In the genomic region with DNA sequence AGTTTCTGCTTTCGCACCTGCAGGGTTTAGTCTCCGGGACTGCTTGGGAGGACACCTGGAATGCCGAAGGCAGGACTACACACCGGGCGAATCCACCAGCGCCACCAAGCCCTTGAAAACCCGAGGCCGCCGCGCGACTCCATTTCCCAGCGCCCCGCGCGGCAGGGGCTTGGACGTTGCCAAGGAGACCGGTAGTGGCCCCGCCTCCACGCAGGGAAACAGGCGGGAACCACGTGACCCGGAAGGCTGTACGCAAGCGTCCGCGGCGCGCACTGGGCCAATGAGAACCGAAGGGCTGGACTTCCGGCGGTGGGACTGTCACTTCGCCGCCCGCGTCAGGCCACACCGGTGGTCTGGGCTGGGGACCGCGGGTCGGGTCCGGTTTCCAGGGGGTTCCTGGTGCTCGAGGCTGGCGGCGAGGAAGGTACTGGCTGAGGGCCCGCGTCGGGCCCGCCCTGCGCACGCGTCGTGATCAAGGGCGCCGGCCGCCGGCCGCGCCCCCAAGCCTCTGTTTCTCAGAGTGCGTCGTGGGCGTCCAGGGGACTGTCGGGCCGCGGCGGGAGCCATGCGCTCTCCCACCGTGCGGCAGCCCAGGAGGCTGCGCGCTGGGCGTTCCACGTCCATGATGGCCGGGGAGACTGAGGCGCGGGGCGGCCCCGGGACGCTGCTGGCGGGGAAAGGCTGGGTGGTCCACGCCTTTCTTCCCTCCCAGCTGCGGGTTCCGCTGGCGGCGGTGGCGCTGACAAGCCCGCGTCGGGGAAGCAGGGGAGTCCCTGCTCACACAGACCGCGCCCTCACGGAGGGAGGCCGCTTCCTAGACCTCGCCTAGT, we compare ENCODE assay signal across 8 cellular contexts. TPM values are rescaled to one million over a fixed set of nuclear protein-coding genes. Genes with fewer than 3 reads are reported as not detected.
DNase-seq lines count a peak whose midpoint lies in the region; ATAC-seq and TF ChIP-seq lines count a peak whose summit lies in the region.

A gene (plus strand): TSS at position 321 of the 830 bp plus-strand sequence. CDS start 2,106 bp downstream, outside the sequence.

- ATAC-seq in HG03439 (IDR thresholded peaks at IDR 0.05; ENCODE audit: unreplicated experiment) = peak; percentile 89

- peak within 1 kb of the TSS; percentile 85 for H3K4me3 Mint-ChIP-seq in chondrocyte (ENCODE audit: unreplicated experiment)

- peak; percentile 99 for DNase-seq in Ammon's horn (ENCODE audit: low spot score)
- peak; percentile 92 for DNase-seq in NCI-H510A treated with DMSO at 0.1 percent for 48 hours (lab: John Stamatoyannopoulos, UW)
- peak; percentile 96 to 99 for DNase-seq in activated CD4-positive, alpha-beta T cell treated with anti-CD3 and anti-CD28 coated beads for 24 hours (ENCODE audit: low read depth in 2 of 2)
- DNase-seq in chondrocyte (ENCODE audit: low spot score) = peak; percentile 99
- peak; percentile 86 for DNase-seq in kidney glomerular epithelial cell (lab: John Stamatoyannopoulos, UW)
- peak; percentile 92 to 97 (median 96) for DNase-seq in stimulated activated CD4-positive, alpha-beta T cell treated with anti-CD3 and anti-CD28 coated beads, Interleukin-1b, Interleukin-23, amount 100 ng/mL, for 24 hours (ENCODE audit: low read depth in 4 of 4, low spot score in 1 of 4)

- peak; percentile 77 for TF ChIP-seq POLR2A in GM19193 (IDR thresholded peaks at IDR 0.05; ENCODE audit: extremely low read depth, insufficient read depth, insufficient read length)

- H3K27ac Mint-ChIP-seq in chondrocyte (ENCODE audit: unreplicated experiment) = peak within 1 kb of the TSS; percentile 86

- H3K9me3 Mint-ChIP-seq in chondrocyte (ENCODE audit: low read depth) = no peaks in the 10 kb centered on the region

- peaks cover 3% of the 10 kb centered on the region for H3K36me3 Mint-ChIP-seq in chondrocyte (ENCODE audit: low read depth)

- TF ChIP-seq CTCF in chondrocyte (IDR thresholded peaks at IDR 0.05) = peak; percentile 14

- peaks cover 21% of the 10 kb centered on the region for H3K4me1 Mint-ChIP-seq in chondrocyte (ENCODE audit: low read depth)

- H3K27me3 Mint-ChIP-seq in chondrocyte (ENCODE audit: low read depth) = no peaks in the 10 kb centered on the region

RNA-seq across cellular contexts. Expression of the gene that starts here (rescaled TPM):
- total RNA-seq in chondrocyte = 10.8 to 12.6 TPM (median 11.3 TPM) in 3 replicates

Comparison
In these comparisons a context has a peak if more than half of its experiments do, and no peak if none do; other contexts are left out.
1. Peak in every context shown above with its lines: DNase-seq and ATAC-seq.